Comparison of ENCODE assay signal across 33 cellular contexts in the genomic region with DNA sequence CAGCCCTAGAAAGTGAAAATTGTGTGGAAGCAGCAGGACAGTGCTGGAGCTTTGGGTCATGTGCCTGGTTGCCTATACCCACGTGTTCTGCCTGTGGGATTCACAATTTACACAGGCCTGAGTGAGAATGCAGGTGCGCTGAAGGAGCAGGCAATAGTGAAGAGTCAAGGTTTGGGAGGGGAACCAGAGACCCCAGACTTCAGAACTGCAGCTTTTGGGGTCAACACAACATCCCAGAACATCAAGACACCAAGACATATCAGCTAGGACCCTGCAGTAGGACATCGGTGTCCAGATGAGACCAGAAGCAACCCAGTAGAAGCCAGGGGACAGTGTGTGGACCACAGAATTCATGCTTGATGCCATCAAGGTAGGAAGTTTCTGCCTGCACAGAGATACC.
"Had no signal": no experiment of that assay in that cellular context is flagged by ENCODE, and none has a peak within 500 bp of the region (broad histone marks: within the 10 kb centered on the region; RNA-seq: fewer than 3 reads in every experiment).

No MANE protein-coding gene starts in this region.

- H3K4me1 ChIP-seq: adrenal gland had no signal

- H3K27ac ChIP-seq: adrenal gland, cardiac muscle cell, VCaP had no signal

- FAIRE-seq: bronchial epithelial cell, TTC549 had no signal

- DNase-seq: activated B cell treated with CpG ODN at 0.5 μM for 24 hours; activated CD4-positive, alpha-beta memory T cell treated with anti-CD3 and anti-CD28 coated beads for 36 hours; activated CD4-positive, alpha-beta T cell treated with anti-CD3 and anti-CD28 coated beads for 4 hours; activated CD4-positive, alpha-beta T cell treated with anti-CD3 and anti-CD28 coated beads, Interleukin-2, amount 10 ng/mL, durations not matched to agents 24 days and 14 days; activated CD4-positive, alpha-beta T cell treated with anti-CD3 and anti-CD28 coated beads, Interleukin-2, amount 50 U/mL, for 1 hour; activated CD4-positive, alpha-beta T cell treated with anti-CD3 and anti-CD28 coated beads, Interleukin-2, amount 50 U/mL, for 4 hours; activated CD4-positive, CD25-positive, alpha-beta regulatory T cell treated with anti-CD3 and anti-CD28 coated beads, Interleukin-2, amount 50 U/mL, for 72 hours; activated CD8-positive, alpha-beta memory T cell treated with anti-CD3 and anti-CD28 coated beads, Interleukin-2, amount 50 U/mL, for 4 hours; activated CD8-positive, alpha-beta T cell treated with anti-CD3 and anti-CD28 coated beads for 36 hours; activated effector memory CD4-positive, alpha-beta T cell treated with anti-CD3 and anti-CD28 coated beads, Interleukin-2, amount 50 U/mL, for 16 hours; activated gamma-delta T cell treated with Interleukin-2 at 50 U/mL for 16 hours; activated naive CD4-positive, alpha-beta T cell; activated naive CD4-positive, alpha-beta T cell treated with anti-CD3 and anti-CD28 coated beads for 36 hours; activated naive CD4-positive, alpha-beta T cell treated with anti-CD3 and anti-CD28 coated beads, Interleukin-2, amount 50 U/mL, for 16 hours; activated naive CD8-positive, alpha-beta T cell treated with anti-CD3 and anti-CD28 coated beads for 36 hours; activated T-cell treated with anti-CD3 and anti-CD28 coated beads for 4 hours; activated T-cell treated with anti-CD3 and anti-CD28 coated beads, Interleukin-2, amount 50 U/mL, for 1 hour; activated T-cell treated with anti-CD3 and anti-CD28 coated beads, Interleukin-2, amount 50 U/mL, for 4 hours; activated T-cell treated with anti-CD3 and anti-CD28 coated beads, Interleukin-2, amount 50 U/mL, for 72 hours; adrenal gland; amniotic stem cell; aorta; caudate nucleus; cerebellar nuclear complex; T-helper 1 cell; T-helper 2 cell; T-helper 9 cell had no signal

- H3K27me3 ChIP-seq: adrenal gland, cardiac muscle cell had no signal

- ATAC-seq: activated CD8-positive, alpha-beta T cell treated with anti-CD3 and anti-CD28 coated beads for 36 hours; activated naive CD4-positive, alpha-beta T cell treated with anti-CD3 and anti-CD28 coated beads, Interleukin-2, amount 50 U/mL, for 72 hours; activated T-cell treated with anti-CD3 and anti-CD28 coated beads, Interleukin-2, amount 50 U/mL, for 4 hours; activated T-cell treated with anti-CD3 and anti-CD28 coated beads, Interleukin-2, amount 50 U/mL, for 72 hours; activated T-helper 17 cell treated with anti-CD3 and anti-CD28 coated beads, Interleukin-2, amount 50 U/mL, for 72 hours had no signal

- H3K4me3 ChIP-seq: adrenal gland, cardiac muscle cell had no signal

- H3K9me3 ChIP-seq: adrenal gland had no signal

- H3K36me3 ChIP-seq: adrenal gland, cardiac muscle cell had no signal
